ENCODE assay signal across 4 cellular contexts in the genomic region with DNA sequence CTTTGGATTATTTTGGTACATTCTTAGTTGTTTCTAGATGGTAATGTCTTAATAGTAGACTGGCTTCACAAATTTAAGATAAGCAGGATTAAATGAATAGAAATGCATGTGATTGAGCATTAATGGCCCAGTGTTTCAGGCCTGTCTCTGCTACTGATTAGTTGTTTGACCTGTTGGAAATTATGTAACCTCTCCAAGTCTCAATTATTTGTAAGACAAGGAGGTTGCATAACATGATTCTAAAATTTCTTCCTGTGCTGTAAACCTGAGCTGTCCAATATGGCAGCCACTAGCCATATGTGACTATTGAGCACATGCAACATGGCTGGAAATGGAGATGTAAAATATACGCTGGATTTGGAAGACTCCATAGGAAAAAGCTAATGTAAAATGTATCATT.
"Had no signal": no experiment of that assay in that cellular context is flagged by ENCODE, and none has a peak within 500 bp of the region (broad histone marks: within the 10 kb centered on the region; RNA-seq: fewer than 3 reads in every experiment).

No MANE protein-coding gene starts in this region.

- H2AFZ ChIP-seq: GM23248 had no signal

- H3K4me3 Mint-ChIP-seq: IgD-negative memory B cell had no signal

- H3K27ac Mint-ChIP-seq: IgD-negative memory B cell had no signal

- H3K36me3 ChIP-seq: HAP-1 had no signal

- H3K9me3 Mint-ChIP-seq: IgD-negative memory B cell had no signal

- H3K36me3 Mint-ChIP-seq: IgD-negative memory B cell had no signal

- H3K27ac ChIP-seq: GM23248 had no signal

- H3K9me3 ChIP-seq: HAP-1 had no signal

- H3K27me3 Mint-ChIP-seq: IgD-negative memory B cell had no signal

- H3K4me3 ChIP-seq: GM23248, HAP-1 had no signal

- H3K4me1 ChIP-seq: HAP-1 had no signal

- H3K9ac ChIP-seq: GM23248 had no signal

- DNase-seq: GM23248, GOT3 had no signal
